In the genomic region with DNA sequence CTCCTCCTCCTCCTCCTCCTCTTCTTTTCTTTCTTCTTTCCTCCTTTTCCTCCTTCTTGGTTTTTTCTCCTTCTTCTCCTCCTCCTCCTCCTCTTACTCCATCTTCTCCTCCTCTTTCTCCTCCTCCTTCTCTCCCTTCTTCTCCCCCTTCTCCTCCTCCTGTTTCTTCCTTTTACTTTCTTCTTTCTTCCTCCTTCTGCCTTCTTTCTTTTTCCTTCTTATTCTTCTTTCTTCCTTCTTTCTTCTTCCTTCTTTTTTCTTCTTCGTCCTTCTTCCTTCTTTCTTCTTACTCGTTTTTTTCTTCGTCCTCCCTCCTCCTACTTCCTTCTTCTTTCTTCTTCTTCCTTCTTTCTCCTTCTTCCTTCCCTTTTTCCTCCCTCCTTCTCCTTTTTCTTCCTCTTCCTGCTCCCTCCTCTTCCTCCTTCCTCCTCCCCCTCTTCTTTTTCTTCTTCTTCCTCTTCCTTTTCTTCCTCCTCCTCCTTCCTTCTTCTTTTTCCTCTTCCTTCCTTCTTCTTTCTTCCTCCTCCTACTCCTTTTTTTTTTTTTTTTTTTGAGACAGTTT, we compare ENCODE assay signal across 19 cellular contexts.
DNase-seq lines count a peak whose midpoint lies in the region; ATAC-seq, FAIRE-seq and TF ChIP-seq lines count a peak whose summit lies in the region.
"Had no signal": no experiment of that assay in that cellular context is flagged by ENCODE, and none has a peak within 500 bp of the region (broad histone marks: within the 10 kb centered on the region; RNA-seq: fewer than 3 reads in every experiment).

No MANE protein-coding gene starts in this region.

- H3K36me3 ChIP-seq in K562 (ENCODE audit: control insufficient read depth, insufficient read depth, low read length) = peaks cover 8% of the 10 kb centered on the region; the same call in 1 of the 3 replicates
- H3K36me3 ChIP-seq in neutrophil = peaks cover 39% of the 10 kb centered on the region
- no peaks in the 10 kb centered on the region for H3K36me3 ChIP-seq in pancreas

- H3K4me3 ChIP-seq in K562 (no peak overlapping the region), neutrophil (ENCODE audit: low read depth in 1 of 2, low read length in 1 of 2) (no peak overlapping the region), pancreas (no peak overlapping the region)
- H3K4me3 ChIP-seq: BLaER1 treated with 17β-estradiol and CSF1 and Interleukin-3, amounts not matched to agents 10 nM and 100 nM had no signal

- no peaks in the 10 kb centered on the region for H4K20me1 ChIP-seq in K562 (replicated peaks; ENCODE audit: control insufficient read depth, insufficient read depth, low read length)

- POLR2A ChIA-PET in K562 (lab: Yijun Ruan, JAX) = no interaction called here

- 17% methylated on average over 2 of the region's 3 CpGs for WGBS in K562 (ENCODE audit: insufficient coverage, low coverage, missing lambda C conversion rate)
- 80 to 91% methylated on average over 3 of the region's 3 CpGs for WGBS in pancreas, 2 donors

- H3K4me1 Mint-ChIP-seq in activated T-cell treated with anti-CD3 and anti-CD28 coated beads, Interleukin-2, amount 50 U/mL, for 24 hours (ENCODE audit: low read depth) = no peaks in the 10 kb centered on the region
- no peaks in the 10 kb centered on the region for H3K4me1 Mint-ChIP-seq in activated T-cell treated with anti-CD3 and anti-CD28 coated beads, Interleukin-2, amount 50 U/mL, for 4 hours (ENCODE audit: low read depth)
- no peaks in the 10 kb centered on the region for H3K4me1 Mint-ChIP-seq in CD14-positive monocyte
- H3K4me1 Mint-ChIP-seq: CD4-positive, alpha-beta memory T cell had no signal

- CTCF ChIA-PET in K562 (lab: Yijun Ruan, JAX; ENCODE audit: low intra/inter-chr PET ratio) = no interaction called here

- H3K27ac ChIP-seq in K562 (ENCODE audit: extremely low read depth, low read depth, low read length) = no peak overlapping the region
- peak overlapping the region; percentile 37 for H3K27ac ChIP-seq in neutrophil
- H3K27ac ChIP-seq in pancreas = no peak overlapping the region
- H3K27ac ChIP-seq: BLaER1 treated with 17β-estradiol and CSF1 and Interleukin-3, amounts not matched to agents 10 nM and 100 nM had no signal

- TF ChIP-seq POLR2A in K562 (conservative IDR thresholded peaks at IDR 0.05) = no peak

- H3K9me3 Mint-ChIP-seq in activated T-cell treated with anti-CD3 and anti-CD28 coated beads, Interleukin-2, amount 50 U/mL, for 24 hours = no peaks in the 10 kb centered on the region
- no peaks in the 10 kb centered on the region for H3K9me3 Mint-ChIP-seq in activated T-cell treated with anti-CD3 and anti-CD28 coated beads, Interleukin-2, amount 50 U/mL, for 4 hours
- peaks cover 7 to 13% (median 12%) of the 10 kb centered on the region in 7 donors for H3K9me3 Mint-ChIP-seq in CD14-positive monocyte
- H3K9me3 Mint-ChIP-seq: CD4-positive, alpha-beta memory T cell had no signal

- in situ Hi-C loops in K562 (cut with MboI) = no loop called here

- DNase-seq in activated T-cell treated with anti-CD3 and anti-CD28 coated beads, Interleukin-2, amount 50 U/mL, for 24 hours = no peak
- DNase-seq in activated T-cell treated with anti-CD3 and anti-CD28 coated beads, Interleukin-2, amount 50 U/mL, for 4 hours = no peak
- DNase-seq in CD14-positive monocyte (ENCODE audit: low spot score) (no peak), K562 (ENCODE audit: extremely low read depth in 1 of 4, low spot score in 3 of 4) (no peak), pancreas (no peak), NCI-H2029 treated with DMSO at 0.1 percent for 48 hours (lab: John Stamatoyannopoulos, UW) (no peak)
- DNase-seq: 8988T; AML-193; CD4-positive, alpha-beta memory T cell; DMS153; DMS79 treated with DMSO at 0.1 percent for 48 hours; EL; HCEC 1CT; IMR-90 had no signal

- H3K9me3 ChIP-seq in K562 (replicated peaks; ENCODE audit: control insufficient read depth, insufficient read depth, low read depth, low read length) (no peaks in the 10 kb centered on the region), neutrophil (no peaks in the 10 kb centered on the region), pancreas (no peaks in the 10 kb centered on the region)

- intact Hi-C loops in CD14-positive monocyte (cut with micrococcal nuclease) = no loop called here
- intact Hi-C loops in K562 (cut with micrococcal nuclease) = no loop called here
- intact Hi-C loops in pancreas (cut with DNase I) = no loop called here

- BruUV-seq in K562 (replicated peaks; lab: Mats Ljungman, UMichigan) = no TSS peak

- peaks cover 35% of the 10 kb centered on the region for H3K36me3 Mint-ChIP-seq in activated T-cell treated with anti-CD3 and anti-CD28 coated beads, Interleukin-2, amount 50 U/mL, for 24 hours (ENCODE audit: low read depth)
- peaks cover 8% of the 10 kb centered on the region for H3K36me3 Mint-ChIP-seq in activated T-cell treated with anti-CD3 and anti-CD28 coated beads, Interleukin-2, amount 50 U/mL, for 4 hours (ENCODE audit: insufficient read depth)
- peaks cover 28 to 51% of the 10 kb centered on the region in 2 donors for H3K36me3 Mint-ChIP-seq in CD14-positive monocyte

- H3K4me3 Mint-ChIP-seq in activated T-cell treated with anti-CD3 and anti-CD28 coated beads, Interleukin-2, amount 50 U/mL, for 24 hours = no peak overlapping the region
- H3K4me3 Mint-ChIP-seq in activated T-cell treated with anti-CD3 and anti-CD28 coated beads, Interleukin-2, amount 50 U/mL, for 4 hours = no peak overlapping the region
- H3K4me3 Mint-ChIP-seq in CD14-positive monocyte = no peak overlapping the region
- H3K4me3 Mint-ChIP-seq: CD4-positive, alpha-beta memory T cell had no signal

- H2AFZ ChIP-seq in K562 (ENCODE audit: low read depth, low read length) = no peak overlapping the region

- H3K9me1 ChIP-seq in K562 (ENCODE audit: control insufficient read depth, insufficient read depth, low read length) = no peaks in the 10 kb centered on the region

- ATAC-seq in activated T-cell treated with anti-CD3 and anti-CD28 coated beads, Interleukin-2, amount 50 U/mL, for 4 hours = no peak
- ATAC-seq in K562 (no peak), HG02610 (IDR thresholded peaks at IDR 0.05; ENCODE audit: unreplicated experiment) (no peak), pancreas (no peak)

- H3K9ac ChIP-seq in K562 (ENCODE audit: insufficient read depth in 1 of 2, low read depth in 2 of 2, low read length in 2 of 2) = no peak overlapping the region
- H3K9ac ChIP-seq: BLaER1 treated with 17β-estradiol and CSF1 and Interleukin-3, amounts not matched to agents 10 nM and 100 nM had no signal

- no peak overlapping the region for H3K4me2 ChIP-seq in K562 (ENCODE audit: insufficient read depth, low read length)
- H3K4me2 ChIP-seq: BLaER1 treated with 17β-estradiol and CSF1 and Interleukin-3, amounts not matched to agents 10 nM and 100 nM had no signal

- H3K79me2 ChIP-seq in K562 (ENCODE audit: control insufficient read depth, insufficient read depth, low read length) = no peaks in the 10 kb centered on the region

- TF ChIP-seq RAD21 in K562 (CRISPR knock-in tag; conservative IDR thresholded peaks at IDR 0.05 in 1 of 2, IDR thresholded peaks at IDR 0.05 in 1 of 2) = no peak

- peak overlapping the region; percentile 55 for H3K27ac Mint-ChIP-seq in activated T-cell treated with anti-CD3 and anti-CD28 coated beads, Interleukin-2, amount 50 U/mL, for 24 hours
- H3K27ac Mint-ChIP-seq in CD14-positive monocyte = peak overlapping the region; percentile 19 to 91 (median 74)

- H3K27me3 ChIP-seq in K562 (ENCODE audit: control insufficient read depth in 2 of 2, insufficient read depth in 2 of 2, low read length in 2 of 2) (no peaks in the 10 kb centered on the region), neutrophil (no peaks in the 10 kb centered on the region), pancreas (no peaks in the 10 kb centered on the region)
- H3K27me3 ChIP-seq: BLaER1 treated with 17β-estradiol and CSF1 and Interleukin-3, amounts not matched to agents 10 nM and 100 nM had no signal

- FAIRE-seq in K562 (lab: Jason Lieb, UNC) = no peak
- FAIRE-seq in pancreas (lab: Jason Lieb, UNC) = no peak
- FAIRE-seq: GM12891, H1 had no signal

- H3K4me1 ChIP-seq in K562 (replicated peaks in 1 of 2; ENCODE audit: control insufficient read depth in 2 of 2, insufficient read depth in 2 of 2, low read length in 2 of 2) = no peaks in the 10 kb centered on the region
- no peaks in the 10 kb centered on the region for H3K4me1 ChIP-seq in neutrophil (ENCODE audit: control insufficient read depth in 1 of 2, insufficient read depth in 1 of 2, low read depth in 1 of 2, low read length in 1 of 2)
- peaks cover 0 to 2% (median 0%) of the 10 kb centered on the region in 3 donors for H3K4me1 ChIP-seq in pancreas
- H3K4me1 ChIP-seq: BLaER1 treated with 17β-estradiol and CSF1 and Interleukin-3, amounts not matched to agents 10 nM and 100 nM had no signal

- H3K27me3 Mint-ChIP-seq in activated T-cell treated with anti-CD3 and anti-CD28 coated beads, Interleukin-2, amount 50 U/mL, for 24 hours = no peaks in the 10 kb centered on the region
- no peaks in the 10 kb centered on the region for H3K27me3 Mint-ChIP-seq in activated T-cell treated with anti-CD3 and anti-CD28 coated beads, Interleukin-2, amount 50 U/mL, for 4 hours (ENCODE audit: low read depth)
- peaks cover 0 to 2% (median 0%) of the 10 kb centered on the region in 3 donors for H3K27me3 Mint-ChIP-seq in CD14-positive monocyte (ENCODE audit: low read depth in 3 of 3)
- H3K27me3 Mint-ChIP-seq: CD4-positive, alpha-beta memory T cell had no signal

- TF ChIP-seq CTCF in CD14-positive monocyte (IDR thresholded peaks at IDR 0.05) (no peak), K562 (IDR thresholded peaks at IDR 0.05 in 2 of 3, conservative IDR thresholded peaks at IDR 0.05 in 1 of 3; ENCODE audit: insufficient read depth in 2 of 3, low read depth in 1 of 3, low read length in 3 of 3) (no peak), neutrophil (IDR thresholded peaks at IDR 0.05) (no peak), pancreas (IDR thresholded peaks at IDR 0.05) (no peak)

- TF ChIP-seq EP300 in K562 (IDR thresholded peaks at IDR 0.05; ENCODE audit: low read length) = no peak

TF ChIP-seq in K562, 482 proteins besides CTCF, POLR2A, EP300 and RAD21:
- no peak for TF ChIP-seq STAT5A (IDR thresholded peaks at IDR 0.05; ENCODE audit: borderline replicate concordance, low read length)
- TF ChIP-seq, protein P1, sequence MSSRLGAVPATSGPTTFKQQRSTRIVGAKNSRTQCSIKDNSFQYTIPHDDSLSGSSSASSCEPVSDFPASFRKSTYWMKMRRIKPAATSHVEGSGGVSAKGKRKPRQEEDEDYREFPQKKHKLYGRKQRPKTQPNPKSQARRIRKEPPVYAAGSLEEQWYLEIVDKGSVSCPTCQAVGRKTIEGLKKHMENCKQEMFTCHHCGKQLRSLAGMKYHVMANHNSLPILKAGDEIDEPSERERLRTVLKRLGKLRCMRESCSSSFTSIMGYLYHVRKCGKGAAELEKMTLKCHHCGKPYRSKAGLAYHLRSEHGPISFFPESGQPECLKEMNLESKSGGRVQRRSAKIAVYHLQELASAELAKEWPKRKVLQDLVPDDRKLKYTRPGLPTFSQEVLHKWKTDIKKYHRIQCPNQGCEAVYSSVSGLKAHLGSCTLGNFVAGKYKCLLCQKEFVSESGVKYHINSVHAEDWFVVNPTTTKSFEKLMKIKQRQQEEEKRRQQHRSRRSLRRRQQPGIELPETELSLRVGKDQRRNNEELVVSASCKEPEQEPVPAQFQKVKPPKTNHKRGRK (tag; IDR thresholded peaks at IDR 0.05) = peak; percentile 93
